Comparison of ENCODE assay signal across 1 cellular context in the genomic region with DNA sequence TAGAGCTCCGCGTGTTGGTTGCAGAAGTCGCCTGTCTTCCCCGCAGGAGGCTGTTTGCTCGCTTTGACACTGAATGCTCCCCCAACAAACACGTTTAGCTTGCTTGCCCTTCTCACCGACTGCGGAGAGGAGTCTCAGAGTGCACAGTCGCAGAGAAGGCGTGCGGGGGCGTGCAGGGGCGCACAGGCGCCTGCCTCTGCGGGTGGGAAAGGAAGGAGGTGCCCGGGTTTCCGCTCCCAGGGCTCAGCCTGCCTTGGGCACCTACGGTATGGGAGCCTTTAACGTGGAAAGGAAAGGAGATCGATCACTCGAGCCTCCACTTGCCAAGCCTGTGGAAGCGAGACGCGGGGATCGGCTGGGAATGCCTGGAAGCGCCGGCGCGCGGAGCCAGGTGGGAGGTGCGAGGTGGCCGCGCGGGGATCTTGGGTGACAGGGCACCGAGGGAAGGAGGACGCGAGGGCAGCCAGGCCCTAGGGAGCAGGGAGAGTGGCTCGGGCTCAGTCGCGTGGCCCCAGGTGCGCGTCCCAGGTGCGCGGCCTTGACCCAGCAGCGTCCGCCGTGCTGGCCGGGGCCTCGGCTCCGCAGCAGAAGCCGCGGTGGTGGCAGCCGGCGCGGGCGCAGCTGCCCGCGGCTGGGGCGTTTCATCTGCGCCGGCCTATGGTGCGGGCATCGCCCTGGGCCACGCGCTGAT.
A peak's percentile ranks its signal among the peaks of the same experiment; 100 is the strongest.
TF ChIP-seq lines count a peak whose summit lies in the region.

FAN1 (plus strand) TSS at position 419 of the 691 bp plus-strand sequence. CDS start 749 bp downstream, outside the sequence.

TF ChIP-seq in HepG2, 621 proteins besides CTCF, POLR2A, EP300 and RAD21 (continued from another document and continues in another):
- TF ChIP-seq, protein P1, sequence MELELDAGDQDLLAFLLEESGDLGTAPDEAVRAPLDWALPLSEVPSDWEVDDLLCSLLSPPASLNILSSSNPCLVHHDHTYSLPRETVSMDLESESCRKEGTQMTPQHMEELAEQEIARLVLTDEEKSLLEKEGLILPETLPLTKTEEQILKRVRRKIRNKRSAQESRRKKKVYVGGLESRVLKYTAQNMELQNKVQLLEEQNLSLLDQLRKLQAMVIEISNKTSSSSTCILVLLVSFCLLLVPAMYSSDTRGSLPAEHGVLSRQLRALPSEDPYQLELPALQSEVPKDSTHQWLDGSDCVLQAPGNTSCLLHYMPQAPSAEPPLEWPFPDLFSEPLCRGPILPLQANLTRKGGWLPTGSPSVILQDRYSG (CRISPR knock-in tag; IDR thresholded peaks at IDR 0.05) = peak; percentile 72; the same call in 1 of the 2 replicates
- TF ChIP-seq ZNF317 (CRISPR knock-in tag; IDR thresholded peaks at IDR 0.05) (peak; percentile 91), NAIF1 (CRISPR knock-in tag; IDR thresholded peaks at IDR 0.05; ENCODE audit: borderline replicate concordance) (no peak), ZMYM2 (CRISPR knock-in tag; IDR thresholded peaks at IDR 0.05) (peak; percentile 49; the same call in 1 of the 2 replicates), ZNF451 (CRISPR knock-in tag; IDR thresholded peaks at IDR 0.05) (peak; percentile 83), ATF3 (CRISPR knock-in tag; IDR thresholded peaks at IDR 0.05) (0 out of 2 replicates have a peak, but pooled peaks have one; percentile 45), ZBTB38 (CRISPR knock-in tag; IDR thresholded peaks at IDR 0.05) (peak; percentile 94; the same call in 1 of the 2 replicates), TMF1 (CRISPR knock-in tag; IDR thresholded peaks at IDR 0.05; ENCODE audit: low read depth) (0 out of 2 replicates have a peak, but pooled peaks have one; percentile 55), NFE2 (CRISPR knock-in tag; IDR thresholded peaks at IDR 0.05) (peak; percentile 38; the same call in 1 of the 2 replicates), ZZZ3 (CRISPR knock-in tag; IDR thresholded peaks at IDR 0.05; ENCODE audit: borderline replicate concordance) (peak; percentile 92), GATA4 (IDR thresholded peaks at IDR 0.05; ENCODE audit: borderline replicate concordance, low read depth) (peak; percentile 64; the same call in 1 of the 2 replicates), GTF3A (CRISPR knock-in tag; conservative IDR thresholded peaks at IDR 0.05) (0 out of 2 replicates have a peak, but pooled peaks have one; percentile 71), SMAD3 (CRISPR knock-in tag; IDR thresholded peaks at IDR 0.05) (peak; percentile 41; the same call in 1 of the 2 replicates), KLF9 (CRISPR knock-in tag; IDR thresholded peaks at IDR 0.05; ENCODE audit: low read depth) (peak; percentile 56; the same call in 1 of the 2 replicates), ZNF776 (CRISPR knock-in tag; IDR thresholded peaks at IDR 0.05) (peak; percentile 94; the same call in 1 of the 2 replicates), ATM (IDR thresholded peaks at IDR 0.05; ENCODE audit: borderline replicate concordance) (no peak), ZNF431 (CRISPR knock-in tag; IDR thresholded peaks at IDR 0.05; ENCODE audit: borderline replicate concordance, low read depth) (peak; percentile 77; the same call in 1 of the 2 replicates), ZNF253 (CRISPR knock-in tag; IDR thresholded peaks at IDR 0.05; ENCODE audit: borderline replicate concordance) (0 out of 2 replicates have a peak, but pooled peaks have one; percentile 60), ZNF281 (CRISPR knock-in tag; IDR thresholded peaks at IDR 0.05; ENCODE audit: borderline replicate concordance) (peak; percentile 36; the same call in 1 of the 2 replicates), ETV6 (CRISPR knock-in tag; conservative IDR thresholded peaks at IDR 0.05) (peak; percentile 89), ZNF710 (CRISPR knock-in tag; IDR thresholded peaks at IDR 0.05; ENCODE audit: borderline replicate concordance) (peak; percentile 86; the same call in 1 of the 2 replicates), ZNF12 (CRISPR knock-in tag; IDR thresholded peaks at IDR 0.05) (peak; percentile 75; the same call in 1 of the 2 replicates), NBN (conservative IDR thresholded peaks at IDR 0.05) (no peak), ZNF180 (CRISPR knock-in tag; IDR thresholded peaks at IDR 0.05; ENCODE audit: borderline replicate concordance, low read depth) (0 out of 2 replicates have a peak, but pooled peaks have one; percentile 19), ZFP36L2 (CRISPR knock-in tag; IDR thresholded peaks at IDR 0.05) (no peak), SRSF1 (optimal IDR thresholded peaks at IDR 0.05; ENCODE audit: low read depth, low read length) (peak; percentile 64), ZNF788 (CRISPR knock-in tag; IDR thresholded peaks at IDR 0.05; ENCODE audit: borderline replicate concordance) (peak; percentile 97), HIVEP1 (CRISPR knock-in tag; IDR thresholded peaks at IDR 0.05) (peak; percentile 91), PCBP1 (IDR thresholded peaks at IDR 0.05; ENCODE audit: borderline replicate concordance, low read depth, low read length) (peak; percentile 89; the same call in 1 of the 2 replicates), FOXJ3 (CRISPR knock-in tag; IDR thresholded peaks at IDR 0.05; ENCODE audit: borderline replicate concordance) (peak; percentile 53; the same call in 1 of the 2 replicates), WIZ (CRISPR knock-in tag; IDR thresholded peaks at IDR 0.05) (peak; percentile 79; the same call in 1 of the 2 replicates), ZEB1 (IDR thresholded peaks at IDR 0.05; ENCODE audit: insufficient replicate concordance, low read depth) (peak; percentile 33), AGO2 (optimal IDR thresholded peaks at IDR 0.05; ENCODE audit: low read depth, low read length) (no peak), ZFP1 (CRISPR knock-in tag; IDR thresholded peaks at IDR 0.05) (peak; percentile 73; the same call in 1 of the 2 replicates), HNF1B (CRISPR knock-in tag; IDR thresholded peaks at IDR 0.05) (peak; percentile 93), NR0B2 (CRISPR knock-in tag; IDR thresholded peaks at IDR 0.05) (peak; percentile 93), SAP130 (CRISPR knock-in tag; IDR thresholded peaks at IDR 0.05; ENCODE audit: low read depth) (peak; percentile 94), ZBTB14 (CRISPR knock-in tag; IDR thresholded peaks at IDR 0.05) (peak; percentile 67), CBX2 (IDR thresholded peaks at IDR 0.05; ENCODE audit: low read depth, low read length) (no peak), CBX2 (CRISPR knock-in tag; IDR thresholded peaks at IDR 0.05; ENCODE audit: low read depth) (peak; percentile 87; the same call in 1 of the 2 replicates), BCL6 (CRISPR knock-in tag; IDR thresholded peaks at IDR 0.05) (no peak)
- TF ChIP-seq, protein P2, sequence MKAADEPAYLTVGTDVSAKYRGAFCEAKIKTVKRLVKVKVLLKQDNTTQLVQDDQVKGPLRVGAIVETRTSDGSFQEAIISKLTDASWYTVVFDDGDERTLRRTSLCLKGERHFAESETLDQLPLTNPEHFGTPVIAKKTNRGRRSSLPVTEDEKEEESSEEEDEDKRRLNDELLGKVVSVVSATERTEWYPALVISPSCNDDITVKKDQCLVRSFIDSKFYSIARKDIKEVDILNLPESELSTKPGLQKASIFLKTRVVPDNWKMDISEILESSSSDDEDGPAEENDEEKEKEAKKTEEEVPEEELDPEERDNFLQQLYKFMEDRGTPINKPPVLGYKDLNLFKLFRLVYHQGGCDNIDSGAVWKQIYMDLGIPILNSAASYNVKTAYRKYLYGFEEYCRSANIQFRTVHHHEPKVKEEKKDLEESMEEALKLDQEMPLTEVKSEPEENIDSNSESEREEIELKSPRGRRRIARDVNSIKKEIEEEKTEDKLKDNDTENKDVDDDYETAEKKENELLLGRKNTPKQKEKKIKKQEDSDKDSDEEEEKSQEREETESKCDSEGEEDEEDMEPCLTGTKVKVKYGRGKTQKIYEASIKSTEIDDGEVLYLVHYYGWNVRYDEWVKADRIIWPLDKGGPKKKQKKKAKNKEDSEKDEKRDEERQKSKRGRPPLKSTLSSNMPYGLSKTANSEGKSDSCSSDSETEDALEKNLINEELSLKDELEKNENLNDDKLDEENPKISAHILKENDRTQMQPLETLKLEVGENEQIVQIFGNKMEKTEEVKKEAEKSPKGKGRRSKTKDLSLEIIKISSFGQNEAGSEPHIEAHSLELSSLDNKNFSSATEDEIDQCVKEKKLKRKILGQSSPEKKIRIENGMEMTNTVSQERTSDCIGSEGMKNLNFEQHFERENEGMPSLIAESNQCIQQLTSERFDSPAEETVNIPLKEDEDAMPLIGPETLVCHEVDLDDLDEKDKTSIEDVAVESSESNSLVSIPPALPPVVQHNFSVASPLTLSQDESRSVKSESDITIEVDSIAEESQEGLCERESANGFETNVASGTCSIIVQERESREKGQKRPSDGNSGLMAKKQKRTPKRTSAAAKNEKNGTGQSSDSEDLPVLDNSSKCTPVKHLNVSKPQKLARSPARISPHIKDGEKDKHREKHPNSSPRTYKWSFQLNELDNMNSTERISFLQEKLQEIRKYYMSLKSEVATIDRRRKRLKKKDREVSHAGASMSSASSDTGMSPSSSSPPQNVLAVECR (CRISPR knock-in tag; IDR thresholded peaks at IDR 0.05; ENCODE audit: borderline replicate concordance) = peak; percentile 95
- TF ChIP-seq, protein P3, sequence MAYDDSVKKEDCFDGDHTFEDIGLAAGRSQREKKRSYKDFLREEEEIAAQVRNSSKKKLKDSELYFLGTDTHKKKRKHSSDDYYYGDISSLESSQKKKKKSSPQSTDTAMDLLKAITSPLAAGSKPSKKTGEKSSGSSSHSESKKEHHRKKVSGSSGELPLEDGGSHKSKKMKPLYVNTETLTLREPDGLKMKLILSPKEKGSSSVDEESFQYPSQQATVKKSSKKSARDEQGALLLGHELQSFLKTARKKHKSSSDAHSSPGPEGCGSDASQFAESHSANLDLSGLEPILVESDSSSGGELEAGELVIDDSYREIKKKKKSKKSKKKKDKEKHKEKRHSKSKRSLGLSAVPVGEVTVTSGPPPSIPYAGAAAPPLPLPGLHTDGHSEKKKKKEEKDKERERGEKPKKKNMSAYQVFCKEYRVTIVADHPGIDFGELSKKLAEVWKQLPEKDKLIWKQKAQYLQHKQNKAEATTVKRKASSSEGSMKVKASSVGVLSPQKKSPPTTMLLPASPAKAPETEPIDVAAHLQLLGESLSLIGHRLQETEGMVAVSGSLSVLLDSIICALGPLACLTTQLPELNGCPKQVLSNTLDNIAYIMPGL (CRISPR knock-in tag; IDR thresholded peaks at IDR 0.05; ENCODE audit: borderline replicate concordance in 1 of 2, low read depth in 1 of 2) = peak; percentile 86 to 95; a peak in 3 of 4 replicates
